In genomic region chr4:24656906-24657305, GRCh38 we compare ENCODE assay signal across 1 cellular context.
TF ChIP-seq lines count a peak whose summit lies in the region.

No MANE protein-coding gene starts in this region.

TF ChIP-seq in GM23338, 12 proteins besides CTCF, POLR2A, EP300 and RAD21 (continued from another document):
- TF ChIP-seq REST (IDR thresholded peaks at IDR 0.05; ENCODE audit: unreplicated experiment), result no peak
- no peak for TF ChIP-seq ETS1 (IDR thresholded peaks at IDR 0.05)
- TF ChIP-seq ZNF114 (CRISPR knock-in tag; IDR thresholded peaks at IDR 0.05), result no peak
- no peak for TF ChIP-seq JUNB (IDR thresholded peaks at IDR 0.05; ENCODE audit: unreplicated experiment)
- no peak for TF ChIP-seq EZH2phosphoT487 (IDR thresholded peaks at IDR 0.05; ENCODE audit: unreplicated experiment)
